ENCODE assay signal across 21 cellular contexts in the genomic region with DNA sequence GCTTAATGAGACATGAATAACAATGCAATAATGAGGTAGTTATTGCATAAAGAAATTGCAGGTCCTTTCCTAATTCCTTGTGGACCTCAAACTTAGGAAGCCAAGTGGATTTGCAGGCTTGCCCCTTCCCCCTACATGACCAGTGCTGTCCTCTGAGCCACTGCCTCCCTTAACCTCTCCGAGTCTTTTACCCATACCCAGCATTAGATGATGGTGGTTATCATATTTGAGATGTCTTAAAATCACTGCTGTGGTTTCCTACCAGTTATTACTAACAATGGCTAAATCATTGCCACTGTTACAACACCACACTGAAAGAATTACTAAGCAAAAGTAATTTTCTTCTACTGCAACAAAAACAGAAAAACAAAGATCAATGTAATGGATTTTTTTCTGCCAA.
A peak's percentile ranks its signal among the peaks of the same experiment; 100 is the strongest.
DNase-seq lines count a peak whose midpoint lies in the region; FAIRE-seq and TF ChIP-seq lines count a peak whose summit lies in the region.
"Had no signal": no experiment of that assay in that cellular context is flagged by ENCODE, and none has a peak within 500 bp of the region (broad histone marks: within the 10 kb centered on the region; RNA-seq: fewer than 3 reads in every experiment).

No MANE protein-coding gene starts in this region.

- dilution Hi-C loops in mammary epithelial cell (cut with HindIII; ENCODE audit: low sequenced_read_pairs): no loop called here

- no peak overlapping the region for H2BK12ac ChIP-seq in H1 (ENCODE audit: low read depth, low read length)

- no peak overlapping the region for H3K14ac ChIP-seq in H1 (ENCODE audit: insufficient read length)

- no peak overlapping the region for H3K23ac ChIP-seq in H1 (ENCODE audit: insufficient read length)

- TF ChIP-seq EP300 in H1 (IDR thresholded peaks at IDR 0.05; ENCODE audit: borderline replicate concordance in 1 of 2, low read depth in 2 of 2, low read length in 2 of 2): no peak

- H4K8ac ChIP-seq in H1 (ENCODE audit: extremely low read depth, insufficient read depth, low read length): no peak overlapping the region

- H3K4me3 ChIP-seq in mammary epithelial cell (replicated peaks in 1 of 3; ENCODE audit: insufficient read depth in 1 of 3, low read depth in 2 of 3, low read length in 3 of 3): no peak overlapping the region
- peak overlapping the region; percentile 33 for H3K4me3 ChIP-seq in adipocyte (ENCODE audit: low read length)
- no peak overlapping the region for H3K4me3 ChIP-seq in H1 (ENCODE audit: extremely low read depth in 1 of 4, insufficient read depth in 2 of 4, low read depth in 3 of 4, low read length in 4 of 4)
- H3K4me3 ChIP-seq: A549 had no signal

- no peak overlapping the region for H2BK5ac ChIP-seq in H1 (ENCODE audit: low read depth, low read length)

- no peak overlapping the region for H2BK15ac ChIP-seq in H1 (ENCODE audit: low read length)

- H3K27me3 Mint-ChIP-seq in MCF 10A (ENCODE audit: insufficient read depth, unreplicated experiment): peaks cover 19% of the 10 kb centered on the region
- H3K27me3 Mint-ChIP-seq: CD4-positive, alpha-beta memory T cell had no signal

- H3K9me3 Mint-ChIP-seq in MCF 10A (ENCODE audit: unreplicated experiment): no peaks in the 10 kb centered on the region
- H3K9me3 Mint-ChIP-seq: H9 had no signal

- H4K5ac ChIP-seq in H1 (ENCODE audit: insufficient read length, low read depth, low read length): no peak overlapping the region

- no peak overlapping the region for H2BK20ac ChIP-seq in H1 (ENCODE audit: low read length)

- peak; percentile 0 for DNase-seq in mammary epithelial cell
- DNase-seq in MCF 10A (ENCODE audit: unreplicated experiment): no peak
- peak; percentile 43 for DNase-seq in adipocyte (ENCODE audit: low read depth)
- no peak for DNase-seq in H1 (ENCODE audit: low read depth in 1 of 2, low spot score in 2 of 2)
- no peak for DNase-seq in hippocampal formation (lab: John Stamatoyannopoulos, UW)
- DNase-seq in GM20000 (ENCODE audit: low spot score): no peak
- DNase-seq in DMS153 treated with DMSO at 0.1 percent for 48 hours (lab: John Stamatoyannopoulos, UW; ENCODE audit: unreplicated experiment): no peak
- no peak for DNase-seq in activated gamma-delta T cell (lab: John Stamatoyannopoulos, UW)
- DNase-seq: ACHN; C1 segment of cervical spinal cord; Caco-2; CD4-positive, alpha-beta memory T cell; DMS153; DMS79; EL; GDM1; H9 had no signal

- intact Hi-C loops in mammary epithelial cell (cut with micrococcal nuclease): no loop called here
- intact Hi-C loops in MCF 10A (cut with micrococcal nuclease): no loop called here

- TF ChIP-seq POLR2A in H1 (IDR thresholded peaks at IDR 0.05; ENCODE audit: control extremely low read depth in 1 of 2, low read depth in 2 of 2, low read length in 2 of 2): no peak

- POLR2A ChIA-PET in MCF 10A (lab: Yijun Ruan, JAX) (no interaction called here), H1 (lab: Charles Lee; ENCODE audit: partially characterized antibody) (interaction anchor here (0.8 kb wide), 1 partner anchor 272 kb away, joined by 3 read pairs; no protein-coding TSS in a partner anchor)

- BruUV-seq in mammary epithelial cell (replicated peaks; lab: Mats Ljungman, UMichigan) (no TSS peak), MCF 10A (replicated peaks; lab: Mats Ljungman, UMichigan) (no TSS peak)

- no peaks in the 10 kb centered on the region for H4K20me1 ChIP-seq in mammary epithelial cell (ENCODE audit: insufficient read depth, low read length)
- H4K20me1 ChIP-seq in H1 (replicated peaks in 1 of 2; ENCODE audit: control insufficient read depth in 1 of 2, insufficient read depth in 2 of 2, low read length in 2 of 2): no peaks in the 10 kb centered on the region

- H3K4me1 ChIP-seq in mammary epithelial cell (ENCODE audit: insufficient read depth, low read length) (peaks cover 8% of the 10 kb centered on the region), adipocyte (ENCODE audit: control insufficient read depth, insufficient read depth, low read length) (peaks cover 36% of the 10 kb centered on the region), H1 (replicated peaks in 1 of 4; ENCODE audit: control insufficient read depth in 3 of 4, insufficient read depth in 4 of 4, low read length in 3 of 4) (0 out of 7 replicates have a peak, but pooled peaks cover 0 to under 1% (median 0%) of the 10 kb centered on the region in 4 experiments)
- H3K4me1 ChIP-seq: A549, Caco-2 had no signal

- H2AK5ac ChIP-seq in H1 (ENCODE audit: low read depth, low read length): no peak overlapping the region

- CTCF ChIA-PET in mammary epithelial cell (lab: Charles Lee; ENCODE audit: low non-redundant PET) (no interaction called here), MCF 10A (lab: Yijun Ruan, JAX) (interaction anchor here (0.6 kb wide), 1 partner anchor 41 kb away, joined by 3 read pairs; no protein-coding TSS in a partner anchor), H1 (lab: Charles Lee; ENCODE audit: partially characterized antibody) (no interaction called here)

- H3K4me2 ChIP-seq in mammary epithelial cell (ENCODE audit: insufficient read depth, low read depth, low read length): no peak overlapping the region
- no peak overlapping the region for H3K4me2 ChIP-seq in H1 (ENCODE audit: insufficient read depth in 1 of 2, low read depth in 2 of 2, low read length in 2 of 2)
- H3K4me2 ChIP-seq: A549 had no signal

- H3K4ac ChIP-seq in H1 (replicated peaks; ENCODE audit: insufficient read length, low read depth, low read length): no peak overlapping the region

- no peak for TF ChIP-seq RAD21 in H1 (IDR thresholded peaks at IDR 0.05 in 1 of 2, conservative IDR thresholded peaks at IDR 0.05 in 1 of 2; ENCODE audit: low read depth in 2 of 2, low read length in 2 of 2)

- H3K36me3 ChIP-seq in mammary epithelial cell (ENCODE audit: insufficient read depth, low read length) (no peaks in the 10 kb centered on the region), adipocyte (ENCODE audit: control insufficient read depth, insufficient read depth, low read length, severe bottlenecking) (no peaks in the 10 kb centered on the region), H1 (ENCODE audit: control insufficient read depth in 2 of 4, insufficient read depth in 4 of 4, low read length in 3 of 4) (no peaks in the 10 kb centered on the region; a peak in 1 of 8 replicates)

- FAIRE-seq in H1 (lab: Jason Lieb, UNC): peak; percentile 19
- FAIRE-seq: A549, GM12891, GM18507 had no signal

- no peaks in the 10 kb centered on the region; the same call in 1 of the 2 replicates for H3K23me2 ChIP-seq in H1 (ENCODE audit: low read depth, low read length)

- TF ChIP-seq CTCF in mammary epithelial cell (conservative IDR thresholded peaks at IDR 0.05 in 1 of 2, IDR thresholded peaks at IDR 0.05 in 1 of 2; ENCODE audit: extremely low read depth in 1 of 2, insufficient read depth in 1 of 2, low read depth in 1 of 2, low read length in 2 of 2): no peak
- no peak for TF ChIP-seq CTCF in MCF 10A (IDR thresholded peaks at IDR 0.05; ENCODE audit: unreplicated experiment)
- TF ChIP-seq CTCF in H1 (IDR thresholded peaks at IDR 0.05; ENCODE audit: control extremely low read depth in 1 of 3, insufficient read depth in 1 of 3, low read depth in 1 of 3, low read length in 3 of 3): no peak
- no peak for TF ChIP-seq CTCF in GM20000 (IDR thresholded peaks at IDR 0.05; ENCODE audit: extremely low read depth, missing control alignments)

- no peak overlapping the region for H3K27ac Mint-ChIP-seq in MCF 10A (ENCODE audit: low read depth, unreplicated experiment)
- H3K27ac Mint-ChIP-seq: CD4-positive, alpha-beta memory T cell; H9 had no signal

- H3K4me1 Mint-ChIP-seq in MCF 10A (ENCODE audit: insufficient read depth, unreplicated experiment): no peaks in the 10 kb centered on the region
- H3K4me1 Mint-ChIP-seq: CD4-positive, alpha-beta memory T cell; H9 had no signal

- H3K79me2 ChIP-seq in mammary epithelial cell (ENCODE audit: insufficient read depth, low read length): no peaks in the 10 kb centered on the region
- no peaks in the 10 kb centered on the region for H3K79me2 ChIP-seq in H1 (ENCODE audit: control insufficient read depth in 1 of 2, insufficient read depth in 2 of 2, low read length in 2 of 2)

- in situ Hi-C loops in mammary epithelial cell (cut with MboI; ENCODE audit: low sequenced_read_pairs in 2 of 2): no loop called here

- H2AFZ ChIP-seq in mammary epithelial cell (ENCODE audit: low read depth, low read length): no peak overlapping the region
- H2AFZ ChIP-seq in H1 (ENCODE audit: low read length): no peak overlapping the region

- no peaks in the 10 kb centered on the region for H3K79me1 ChIP-seq in H1 (ENCODE audit: low read depth, low read length)

- H2BK120ac ChIP-seq in H1 (replicated peaks; ENCODE audit: low read depth, low read length): no peak overlapping the region

- H3K9me3 ChIP-seq in mammary epithelial cell (replicated peaks; ENCODE audit: insufficient read depth, low read length) (no peaks in the 10 kb centered on the region), adipocyte (ENCODE audit: control insufficient read depth, low read length) (peaks cover 4% of the 10 kb centered on the region), H1 (ENCODE audit: insufficient read depth in 2 of 2, low read depth in 1 of 2, low read length in 1 of 2) (no peaks in the 10 kb centered on the region)
- H3K9me3 ChIP-seq: A549, Caco-2 had no signal

- H3K36me3 Mint-ChIP-seq in MCF 10A (ENCODE audit: insufficient read depth, unreplicated experiment): no peaks in the 10 kb centered on the region
- H3K36me3 Mint-ChIP-seq: CD4-positive, alpha-beta memory T cell had no signal

- H3K18ac ChIP-seq in H1 (ENCODE audit: extremely low read depth, low read length): no peak overlapping the region

- H3K27ac ChIP-seq in mammary epithelial cell (ENCODE audit: insufficient read depth, low read depth, low read length) (no peak overlapping the region), H1 (ENCODE audit: low read depth, low read length) (no peak overlapping the region)
- H3K27ac ChIP-seq: 22Rv1, A549 had no signal

- H3K56ac ChIP-seq in H1 (replicated peaks; ENCODE audit: insufficient read length, low read depth, low read length): no peak overlapping the region

- 83% methylated on average over 1 of the region's 1 CpG for WGBS in mammary epithelial cell (ENCODE audit: low coverage, missing lambda C conversion rate)
- 100% methylated on average over 1 of the region's 1 CpG; no CpG with 5 or more reads in 1 of the 2 experiments for WGBS in H1 (ENCODE audit: extremely low coverage in 1 of 2, insufficient coverage in 1 of 2, insufficient read length in 1 of 2, insufficient replicate concordance in 2 of 2, low coverage in 1 of 2, low lambda C conversion rate in 2 of 2, missing lambda C conversion rate in 1 of 2), 2 experiments

- H4K91ac ChIP-seq in H1 (replicated peaks; ENCODE audit: insufficient read length, low read length): no peak overlapping the region

- H3K9ac ChIP-seq in mammary epithelial cell (ENCODE audit: insufficient read depth, low read length) (no peak overlapping the region), adipocyte (ENCODE audit: low read length) (peak overlapping the region; percentile 4), H1 (replicated peaks in 1 of 4; ENCODE audit: extremely low read depth in 1 of 4, low read depth in 3 of 4, low read length in 3 of 4) (no peak overlapping the region)

- H3K27me3 ChIP-seq in mammary epithelial cell (ENCODE audit: insufficient read depth, low read length) (no peaks in the 10 kb centered on the region), adipocyte (replicated peaks; ENCODE audit: control insufficient read depth, insufficient read depth, low read length) (no peaks in the 10 kb centered on the region), H1 (replicated peaks in 1 of 4; ENCODE audit: control insufficient read depth in 3 of 4, extremely low read depth in 1 of 4, insufficient read depth in 3 of 4, low read length in 3 of 4) (no peaks in the 10 kb centered on the region)

- H3K4me3 Mint-ChIP-seq in MCF 10A (ENCODE audit: unreplicated experiment): no peak overlapping the region
- H3K4me3 Mint-ChIP-seq: CD4-positive, alpha-beta memory T cell; H9 had no signal

Comparison
In these comparisons a context has a peak if more than half of its experiments do, and no peak if none do; other contexts are left out.
1. DNase-seq: peak in mammary epithelial cell (single experiment) and adipocyte (single experiment); none in MCF 10A (single experiment), H1 (0 of 2), hippocampal formation (0 of 2), GM20000 (single experiment), DMS153 treated with DMSO at 0.1 percent for 48 hours (single experiment) and activated gamma-delta T cell (single experiment).